ENCODE assay signal across 23 cellular contexts in genomic region chr13:40381935-40382764, GRCh38.
DNase-seq lines count a peak whose midpoint lies in the region; ATAC-seq and TF ChIP-seq lines count a peak whose summit lies in the region.
"Had no signal": no experiment of that assay in that cellular context is flagged by ENCODE, and none has a peak within 500 bp of the region (broad histone marks: within the 10 kb centered on the region; RNA-seq: fewer than 3 reads in every experiment).

No MANE protein-coding gene starts in this region.

- H3K4me1 ChIP-seq in heart left ventricle (peaks cover 0 to 5% (median 0%) of the 10 kb centered on the region in 12 donors), left ventricle myocardium inferior (no peaks in the 10 kb centered on the region), endodermal cell (ENCODE audit: control insufficient read depth, insufficient read depth, low read length) (no peaks in the 10 kb centered on the region), upper lobe of right lung (no peaks in the 10 kb centered on the region), HAP-1 (peaks cover 10% of the 10 kb centered on the region)
- H3K4me1 ChIP-seq: ascending aorta had no signal

- H3K9me3 ChIP-seq in heart left ventricle (no peaks in the 10 kb centered on the region), left ventricle myocardium inferior (replicated peaks) (peaks cover 7% of the 10 kb centered on the region), endodermal cell (ENCODE audit: control insufficient read depth, low read length) (peaks cover 6% of the 10 kb centered on the region), upper lobe of right lung (no peaks in the 10 kb centered on the region), HAP-1 (no peaks in the 10 kb centered on the region)
- H3K9me3 ChIP-seq: ascending aorta, ovary, SJSA1, thoracic aorta had no signal

- H3K4me3 ChIP-seq in heart left ventricle (no peak overlapping the region), left ventricle myocardium inferior (no peak overlapping the region), endodermal cell (ENCODE audit: low read length) (no peak overlapping the region), upper lobe of right lung (no peak overlapping the region), HAP-1 (no peak overlapping the region)
- H3K4me3 ChIP-seq: ascending aorta, ovary, SJSA1, thoracic aorta had no signal

- no peak for TF ChIP-seq POLR2A in heart left ventricle (IDR thresholded peaks at IDR 0.05)

- in situ Hi-C loops in HAP-1 (cut with MboI; ENCODE audit: low sequenced_read_pairs): no loop called here

- H3K27me3 Mint-ChIP-seq in endodermal cell (ENCODE audit: insufficient read depth) (peaks cover 3% of the 10 kb centered on the region), nephron progenitor cell (ENCODE audit: low read depth, poor library complexity) (peaks cover 4% of the 10 kb centered on the region), Calu3 (ENCODE audit: unreplicated experiment) (no peaks in the 10 kb centered on the region)
- H3K27me3 Mint-ChIP-seq: activated naive CD4-positive, alpha-beta T cell treated with anti-CD3 and anti-CD28 coated beads, Interleukin-2, amount 50 U/mL, for 24 hours had no signal

- H3K9ac ChIP-seq in endodermal cell (ENCODE audit: extremely low read depth, low read length, poor library complexity, severe bottlenecking): no peak overlapping the region
- H3K9ac ChIP-seq: KMS-11 had no signal

- no TSS peak for BruUV-seq in Calu3 (replicated peaks; lab: Mats Ljungman, UMichigan)

- H3K36me3 ChIP-seq in heart left ventricle (no peaks in the 10 kb centered on the region), left ventricle myocardium inferior (no peaks in the 10 kb centered on the region), endodermal cell (ENCODE audit: control insufficient read depth, insufficient read depth, low read length) (no peaks in the 10 kb centered on the region), upper lobe of right lung (no peaks in the 10 kb centered on the region), HAP-1 (replicated peaks) (no peaks in the 10 kb centered on the region)
- H3K36me3 ChIP-seq: ascending aorta, ovary, SJSA1, thoracic aorta had no signal

- H3K4me3 Mint-ChIP-seq in endodermal cell (no peak overlapping the region), nephron progenitor cell (no peak overlapping the region), Calu3 (ENCODE audit: low read depth, unreplicated experiment) (no peak overlapping the region)
- H3K4me3 Mint-ChIP-seq: activated naive CD4-positive, alpha-beta T cell treated with anti-CD3 and anti-CD28 coated beads, Interleukin-2, amount 50 U/mL, for 24 hours had no signal

- intact Hi-C loops in heart left ventricle (cut with DNase I) (loop anchor here in 1 of 10 donors (10.0 kb wide), 1 partner anchor 317 kb away; no protein-coding TSS in a partner anchor), left ventricle myocardium inferior (cut with micrococcal nuclease) (no loop called here), upper lobe of right lung (cut with DNase I) (no loop called here), Calu3 (cut with micrococcal nuclease; ENCODE audit: unreplicated experiment) (no loop called here)

- WGBS in heart left ventricle, 4 donors: 90 to 97% (median 92%) methylated on average over 22 to 27 of the region's 27 CpGs
- WGBS in endodermal cell (ENCODE audit: insufficient coverage in 1 of 2, insufficient read length in 1 of 2), 2 experiments: 95 to 100% methylated on average over 10 to 27 of the region's 27 CpGs

- CTCF ChIA-PET in Calu3 (lab: Charles Lee): no interaction called here

- H3K9me3 Mint-ChIP-seq in endodermal cell (peaks cover 4% of the 10 kb centered on the region), nephron progenitor cell (peaks cover 8% of the 10 kb centered on the region), Calu3 (ENCODE audit: low read depth, unreplicated experiment) (no peaks in the 10 kb centered on the region)
- H3K9me3 Mint-ChIP-seq: activated naive CD4-positive, alpha-beta T cell treated with anti-CD3 and anti-CD28 coated beads, Interleukin-2, amount 50 U/mL, for 24 hours had no signal

- H3K27me3 ChIP-seq in heart left ventricle: no peaks in the 10 kb centered on the region
- no peaks in the 10 kb centered on the region for H3K27me3 ChIP-seq in left ventricle myocardium inferior (ENCODE audit: low read depth)
- H3K27me3 ChIP-seq in endodermal cell (ENCODE audit: control insufficient read depth, insufficient read depth, low read length, poor library complexity, severe bottlenecking): no peaks in the 10 kb centered on the region
- no peaks in the 10 kb centered on the region for H3K27me3 ChIP-seq in upper lobe of right lung
- no peaks in the 10 kb centered on the region for H3K27me3 ChIP-seq in HAP-1 (ENCODE audit: low read depth)
- H3K27me3 ChIP-seq: ascending aorta, ovary, SJSA1 had no signal

- H3K4me1 Mint-ChIP-seq in endodermal cell (peaks cover 20% of the 10 kb centered on the region), nephron progenitor cell (peaks cover 33% of the 10 kb centered on the region), Calu3 (ENCODE audit: low read depth, unreplicated experiment) (peaks cover 10% of the 10 kb centered on the region)

- H3K27ac ChIP-seq in heart left ventricle: peak overlapping the region in 1 of 12 donors; percentile 1
- no peak overlapping the region for H3K27ac ChIP-seq in left ventricle myocardium inferior (replicated peaks)
- no peak overlapping the region for H3K27ac ChIP-seq in endodermal cell (ENCODE audit: low read depth, low read length)
- no peak overlapping the region for H3K27ac ChIP-seq in upper lobe of right lung
- H3K27ac ChIP-seq: ascending aorta, KMS-11, ovary, SJSA1, thoracic aorta had no signal

- H3K36me3 Mint-ChIP-seq in endodermal cell (ENCODE audit: low read depth) (no peaks in the 10 kb centered on the region), nephron progenitor cell (ENCODE audit: low read depth) (no peaks in the 10 kb centered on the region), Calu3 (ENCODE audit: insufficient read depth, unreplicated experiment) (no peaks in the 10 kb centered on the region)
- H3K36me3 Mint-ChIP-seq: activated naive CD4-positive, alpha-beta T cell treated with anti-CD3 and anti-CD28 coated beads, Interleukin-2, amount 50 U/mL, for 24 hours had no signal

- no peak for TF ChIP-seq CTCF in heart left ventricle (IDR thresholded peaks at IDR 0.05)
- no peak for TF ChIP-seq CTCF in left ventricle myocardium inferior (IDR thresholded peaks at IDR 0.05; ENCODE audit: borderline replicate concordance)
- TF ChIP-seq CTCF in endodermal cell (conservative IDR thresholded peaks at IDR 0.05): no peak
- TF ChIP-seq CTCF in nephron progenitor cell (IDR thresholded peaks at IDR 0.05): no peak
- no peak for TF ChIP-seq CTCF in upper lobe of right lung (IDR thresholded peaks at IDR 0.05)
- no peak for TF ChIP-seq CTCF in Calu3 (IDR thresholded peaks at IDR 0.05; ENCODE audit: unreplicated experiment)

- no peak overlapping the region for H3K27ac Mint-ChIP-seq in endodermal cell
- peak overlapping the region; percentile 73 for H3K27ac Mint-ChIP-seq in nephron progenitor cell
- H3K27ac Mint-ChIP-seq in Calu3 (ENCODE audit: unreplicated experiment): no peak overlapping the region
- H3K27ac Mint-ChIP-seq: activated naive CD4-positive, alpha-beta T cell treated with anti-CD3 and anti-CD28 coated beads, Interleukin-2, amount 50 U/mL, for 24 hours had no signal

- peak in 3 of 5 donors; percentile 13 to 54 (median 33) for DNase-seq in heart left ventricle
- no peak for DNase-seq in left ventricle myocardium inferior
- DNase-seq in endodermal cell: peak; percentile 65
- DNase-seq in nephron progenitor cell: no peak
- DNase-seq in upper lobe of right lung: no peak
- no peak for DNase-seq in Calu3
- DNase-seq in D341Med (ENCODE audit: low spot score): no peak
- DNase-seq in HAP-1 (ENCODE audit: low spot score in 2 of 2): no peak
- DNase-seq: ACHN; central memory CD4-positive, alpha-beta T cell; dermis blood vessel endothelial cell; kidney glomerular epithelial cell; mesendoderm; NCI-H1436; ovary; stimulated activated naive CD4-positive, alpha-beta T cell treated with Interleukin-2 at 50 U/mL for 16 hours; T-helper 1 cell had no signal

- ATAC-seq in heart left ventricle (peak in 2 of 4 donors; percentile 27 to 49), upper lobe of right lung (peak; percentile 27)
- ATAC-seq: Panc1 had no signal

Comparison
In these comparisons a context has a peak if more than half of its experiments do, and no peak if none do; other contexts are left out.
1. DNase-seq: peak in heart left ventricle (3 of 5) and endodermal cell (single experiment); none in left ventricle myocardium inferior (single experiment), nephron progenitor cell (single experiment), upper lobe of right lung (single experiment), Calu3 (single experiment), D341Med (single experiment) and HAP-1 (0 of 2).